Comparison of ENCODE assay signal across 7 cellular contexts in the genomic region with DNA sequence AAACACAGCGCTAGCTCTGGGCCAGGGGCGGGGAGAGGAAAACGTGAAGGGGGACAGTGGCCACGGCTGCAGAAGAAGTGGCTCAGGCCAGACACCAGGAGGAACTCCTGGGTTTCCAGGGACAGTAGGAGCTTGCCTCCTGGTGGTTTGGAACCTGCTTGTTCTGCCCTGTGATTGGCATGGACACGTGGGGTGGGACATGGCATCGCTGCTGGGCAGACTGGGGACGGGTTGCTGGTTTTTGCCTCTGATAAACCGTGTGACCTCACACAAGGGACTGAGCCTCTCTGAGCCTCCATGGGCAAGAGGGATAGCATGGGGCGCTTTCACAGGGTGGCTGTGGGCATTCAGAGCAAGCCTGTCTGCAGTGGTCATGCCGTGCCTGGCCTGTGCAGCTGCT. TPM values are rescaled to one million over a fixed set of nuclear protein-coding genes. Genes with fewer than 3 reads are reported as not detected.
"Had no signal": no experiment of that assay in that cellular context is flagged by ENCODE, and none has a peak within 500 bp of the region (broad histone marks: within the 10 kb centered on the region; RNA-seq: fewer than 3 reads in every experiment).

No MANE protein-coding gene starts in this region.

- DNase-seq: gastrocnemius medialis; kidney glomerular epithelial cell; occipital lobe; stimulated activated naive B cell treated with anti-CD40 and anti-IgM and Interleukin-4, amounts not matched to agents 10 μg/mL and 1 μg/mL and 100 μg/mL, for 72 hours; upper lobe of right lung had no signal

- H3K4me3 ChIP-seq: gastrocnemius medialis, heart left ventricle, thoracic aorta, upper lobe of right lung had no signal

- H3K27ac ChIP-seq: gastrocnemius medialis, heart left ventricle, thoracic aorta, upper lobe of right lung had no signal

- H3K36me3 ChIP-seq: gastrocnemius medialis, heart left ventricle, thoracic aorta, upper lobe of right lung had no signal

RNA-seq across cellular contexts. Expression of a gene that starts 7.5 kb away (rescaled TPM):
- total RNA-seq: gastrocnemius medialis had no signal
